Comparison of ENCODE assay signal across 8 cellular contexts in genomic region chr22:43110444-43110926, GRCh38. TPM values are rescaled to one million over a fixed set of nuclear protein-coding genes. Genes with fewer than 3 reads are reported as not detected.
A peak's percentile ranks its signal among the peaks of the same experiment; 100 is the strongest.
DNase-seq lines count a peak whose midpoint lies in the region; ATAC-seq, FAIRE-seq and TF ChIP-seq lines count a peak whose summit lies in the region.

A gene with protein sequence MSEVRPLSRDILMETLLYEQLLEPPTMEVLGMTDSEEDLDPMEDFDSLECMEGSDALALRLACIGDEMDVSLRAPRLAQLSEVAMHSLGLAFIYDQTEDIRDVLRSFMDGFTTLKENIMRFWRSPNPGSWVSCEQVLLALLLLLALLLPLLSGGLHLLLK (plus strand): TSS chr22:43110750. CDS start chr22:43124023, 13,273 bp downstream.

- peak; percentile 76 to 81 for ATAC-seq in A549
- ATAC-seq in GM18909 (IDR thresholded peaks at IDR 0.05; ENCODE audit: poor library complexity, unreplicated experiment): peak; percentile 45
- peak; percentile 60 for ATAC-seq in effector memory CD8-positive, alpha-beta T cell (replicated peaks)

- POLR2A ChIA-PET in A549 (lab: Yijun Ruan, JAX): no interaction called here

- H3K27me3 Mint-ChIP-seq in effector memory CD8-positive, alpha-beta T cell: no peaks in the 10 kb centered on the region

- intact Hi-C loops in thyroid gland (cut with DNase I): no loop called here

- H3K9me3 ChIP-seq in A549: no peaks in the 10 kb centered on the region
- no peaks in the 10 kb centered on the region for H3K9me3 ChIP-seq in thyroid gland

- CTCF ChIA-PET in A549 (lab: Yijun Ruan, JAX): interaction anchor here (0.8 kb wide), 1 partner anchor 10 kb away, joined by 3 read pairs; no protein-coding TSS in a partner anchor

- WGBS in A549 (ENCODE audit: missing lambda C conversion rate): 0% methylated on average over 5 of the region's 49 CpGs
- WGBS in thyroid gland, 2 donors: 0% methylated on average over 5 to 9 of the region's 49 CpGs

- TF ChIP-seq EP300 in A549 (IDR thresholded peaks at IDR 0.05): no peak

- DNase-seq in A549 (ENCODE audit: low read depth in 1 of 2, low spot score in 1 of 2): peak in 1 of 2 experiments; percentile 41
- peak; percentile 9 for DNase-seq in NCI-H2029 treated with DMSO at 0.1 percent for 48 hours (lab: John Stamatoyannopoulos, UW)
- DNase-seq in activated CD4-positive, alpha-beta T cell treated with anti-CD3 and anti-CD28 coated beads, Interleukin-2, amount 50 U/mL, for 4 hours: peak; percentile 22 to 27
- DNase-seq in effector memory CD8-positive, alpha-beta T cell: peak in 2 of 3 experiments; percentile 14 to 26
- DNase-seq in mucosa of gallbladder (ENCODE audit: low spot score): peak; percentile 53
- peak; percentile 50 to 67 for DNase-seq in thyroid gland
- no peak for DNase-seq in GOT3 (lab: John Stamatoyannopoulos, UW)

- 0 out of 3 replicates have a peak, but pooled peaks cover 2% of the 10 kb centered on the region for H3K4me1 ChIP-seq in A549
- H3K4me1 ChIP-seq in thyroid gland: peaks cover 13 to 22% of the 10 kb centered on the region in 2 donors

- H3K4me3 ChIP-seq in A549 (peak within 1 kb of the TSS; percentile 73), thyroid gland (replicated peaks in 1 of 3) (peak within 1 kb of the TSS; percentile 52 to 72 (median 55))

- H3K4me1 Mint-ChIP-seq in effector memory CD8-positive, alpha-beta T cell (ENCODE audit: low read depth in 2 of 2): peaks cover 2 to 3% of the 10 kb centered on the region in 2 donors

- no peak for FAIRE-seq in A549 (lab: Jason Lieb, UNC)

- peak within 1 kb of the TSS; percentile 34 to 52 for H3K27ac Mint-ChIP-seq in effector memory CD8-positive, alpha-beta T cell

- TF ChIP-seq POLR2A in A549 (IDR thresholded peaks at IDR 0.05; ENCODE audit: low read length) (no peak), thyroid gland (IDR thresholded peaks at IDR 0.05) (peak in 1 of 2 donors; percentile 41)

- H3K27ac ChIP-seq in A549 (peak within 1 kb of the TSS; percentile 58 to 82; a peak in 5 of 6 replicates), thyroid gland (no peak within 1 kb of the TSS)

- no peaks in the 10 kb centered on the region for H3K9me3 Mint-ChIP-seq in effector memory CD8-positive, alpha-beta T cell

- H3K4me2 ChIP-seq in A549: peak within 1 kb of the TSS; percentile 93

- H3K36me3 Mint-ChIP-seq in effector memory CD8-positive, alpha-beta T cell (ENCODE audit: insufficient read depth): peaks cover 7% of the 10 kb centered on the region

- no peaks in the 10 kb centered on the region for H3K36me3 ChIP-seq in thyroid gland

- TF ChIP-seq CTCF in A549 (IDR thresholded peaks at IDR 0.05): no peak
- TF ChIP-seq CTCF in thyroid gland (IDR thresholded peaks at IDR 0.05): peak in 1 of 6 experiments; percentile 18

- no peak for TF ChIP-seq RAD21 in A549 (conservative IDR thresholded peaks at IDR 0.05 in 1 of 2, IDR thresholded peaks at IDR 0.05 in 1 of 2)

- H3K4me3 Mint-ChIP-seq in effector memory CD8-positive, alpha-beta T cell: peak within 1 kb of the TSS; percentile 72 to 75

- no peaks in the 10 kb centered on the region for H3K27me3 ChIP-seq in thyroid gland

TF ChIP-seq in A549, 52 proteins besides CTCF, POLR2A, EP300 and RAD21:
- TF ChIP-seq MAX (IDR thresholded peaks at IDR 0.05): no peak; the same call in 1 of the 2 replicates
- TF ChIP-seq RARB (CRISPR knock-in tag; IDR thresholded peaks at IDR 0.05): no peak
- TF ChIP-seq KDM1A (IDR thresholded peaks at IDR 0.05; ENCODE audit: low read depth): no peak
- TF ChIP-seq SMC3 (IDR thresholded peaks at IDR 0.05): no peak
- TF ChIP-seq HOXA7 (CRISPR knock-in tag; IDR thresholded peaks at IDR 0.05): no peak
- no peak for TF ChIP-seq BCL3 (IDR thresholded peaks at IDR 0.05)
- no peak for TF ChIP-seq E2F6 (IDR thresholded peaks at IDR 0.05; ENCODE audit: borderline replicate concordance, low read depth)
- no peak for TF ChIP-seq ZNF302 (CRISPR knock-in tag; IDR thresholded peaks at IDR 0.05)
- TF ChIP-seq MAFK (IDR thresholded peaks at IDR 0.05; ENCODE audit: partially characterized antibody): no peak
- no peak for TF ChIP-seq RNF2 (IDR thresholded peaks at IDR 0.05; ENCODE audit: borderline replicate concordance, low read depth)
- TF ChIP-seq JUN (IDR thresholded peaks at IDR 0.05): no peak

RNA-seq across cellular contexts. Expression of the gene that starts here (rescaled TPM):
- polyA plus RNA-seq in A549 (2011; rRNA removed) (0.30 and 0.88 TPM in 2 replicates), A549 (2017; fragmentation: RNase III; extraction: RNeasy Plus Mini Kit Qiagen cat#74134 plus additional on column Dnase treatment) (0.54 to 0.80 TPM (median 0.54 TPM) in 3 replicates)
- 1.3 and 1.6 TPM in 2 replicates for polyA plus RNA-seq in A549 (2012; cell fraction: cytosol; rRNA removed)
- 1.4 and 1.7 TPM in 2 replicates for polyA plus RNA-seq in A549 (2012; cell fraction: nucleus; rRNA removed)
- polyA minus RNA-seq in A549 (2011; rRNA and poly(A)+ RNA removed): not detected in 2 replicates
- total RNA-seq in mucosa of gallbladder (19.0 TPM), thyroid gland (10 to 100 TPM in 1 of 4 donors, 1 to 10 TPM in 3; 4.1 to 12.1 (median 5.7) TPM)

Comparison
In these comparisons a context has a peak if more than half of its experiments do, and no peak if none do; other contexts are left out.
1. H3K27ac ChIP-seq: peak in A549 (2 of 2); none in thyroid gland (0 of 3).
2. Peak in every context shown above with its lines, with median percentiles within 50 percentile points of each other: ATAC-seq.